ENCODE assay signal across 19 cellular contexts in genomic region chr11:92528051-92528450, GRCh38.
DNase-seq lines count a peak whose midpoint lies in the region; ATAC-seq and TF ChIP-seq lines count a peak whose summit lies in the region.
"Had no signal": no experiment of that assay in that cellular context is flagged by ENCODE, and none has a peak within 500 bp of the region (broad histone marks: within the 10 kb centered on the region; RNA-seq: fewer than 3 reads in every experiment).

No MANE protein-coding gene starts in this region.

- ATAC-seq in thoracic aorta (ENCODE audit: insufficient number of reproducible peaks, low FRiP score, low read depth) (no peak), GM21619 (IDR thresholded peaks at IDR 0.05; ENCODE audit: unreplicated experiment) (no peak), GM18502 (IDR thresholded peaks at IDR 0.05; ENCODE audit: poor library complexity, unreplicated experiment) (no peak)
- ATAC-seq: left cardiac atrium, mucosa of descending colon had no signal

- intact Hi-C loops in colonic mucosa (cut with DNase I) (no loop called here), transverse colon (cut with DNase I; ENCODE audit: low total_unique reads) (no loop called here)

- no peaks in the 10 kb centered on the region for H3K27me3 ChIP-seq in brain microvascular endothelial cell (replicated peaks)
- no peaks in the 10 kb centered on the region for H3K27me3 ChIP-seq in thoracic aorta (replicated peaks; ENCODE audit: insufficient read depth)
- no peaks in the 10 kb centered on the region for H3K27me3 ChIP-seq in colonic mucosa
- no peaks in the 10 kb centered on the region for H3K27me3 ChIP-seq in transverse colon
- H3K27me3 ChIP-seq: upper lobe of left lung had no signal

- H3K4me3 ChIP-seq in brain microvascular endothelial cell (ENCODE audit: low read depth, low read length) (no peak overlapping the region), thoracic aorta (peak overlapping the region; percentile 60), colonic mucosa (no peak overlapping the region), transverse colon (no peak overlapping the region)
- H3K4me3 ChIP-seq: mucosa of descending colon, upper lobe of left lung had no signal

- H3K4me1 ChIP-seq in thoracic aorta (ENCODE audit: control insufficient read depth in 1 of 2, low read depth in 2 of 2) (peaks cover 0 to 24% of the 10 kb centered on the region in 2 donors), colonic mucosa (no peaks in the 10 kb centered on the region), transverse colon (no peaks in the 10 kb centered on the region)
- H3K4me1 ChIP-seq: upper lobe of left lung had no signal

- H3K4me1 Mint-ChIP-seq in HFFc6 (ENCODE audit: low read depth), result no peaks in the 10 kb centered on the region
- H3K4me1 Mint-ChIP-seq: CD4-positive, CD25-positive, alpha-beta regulatory T cell had no signal

- no peak for TF ChIP-seq POLR2A in transverse colon (IDR thresholded peaks at IDR 0.05)

- in situ Hi-C loops in brain microvascular endothelial cell (cut with HindIII; ENCODE audit: low pct_ligation_motif_present, low sequenced_read_pairs) (no loop called here), transverse colon (cut with MboI; ENCODE audit: low pct_ligation_motif_present in 1 of 4, low pct_unique_long_range_greater_than_20kb in 1 of 4, low sequenced_read_pairs in 3 of 4) (no loop called here)

- H3K9me3 ChIP-seq in thoracic aorta (no peaks in the 10 kb centered on the region), colonic mucosa (no peaks in the 10 kb centered on the region), transverse colon (no peaks in the 10 kb centered on the region)
- H3K9me3 ChIP-seq: mucosa of descending colon, upper lobe of left lung had no signal

- H3K36me3 ChIP-seq in brain microvascular endothelial cell (replicated peaks), result no peaks in the 10 kb centered on the region
- no peaks in the 10 kb centered on the region for H3K36me3 ChIP-seq in thoracic aorta
- H3K36me3 ChIP-seq in colonic mucosa, result no peaks in the 10 kb centered on the region
- H3K36me3 ChIP-seq in transverse colon, result no peaks in the 10 kb centered on the region
- H3K36me3 ChIP-seq: upper lobe of left lung had no signal

- H3K27ac Mint-ChIP-seq in HFFc6, result no peak overlapping the region
- H3K27ac Mint-ChIP-seq: CD4-positive, CD25-positive, alpha-beta regulatory T cell; dendritic cell treated with granulocyte-macrophage colony-stimulating factor and Interleukin-4, amounts not matched to agents 40 ng/mL and 50 ng/mL, for 4 days had no signal

- no peak overlapping the region for H3K27ac ChIP-seq in brain microvascular endothelial cell
- H3K27ac ChIP-seq in thoracic aorta, result peak overlapping the region; percentile 39 to 57
- no peak overlapping the region for H3K27ac ChIP-seq in colonic mucosa
- no peak overlapping the region for H3K27ac ChIP-seq in transverse colon
- H3K27ac ChIP-seq: upper lobe of left lung had no signal

- no peaks in the 10 kb centered on the region; the same call in none of the 2 replicates for H3K27me3 Mint-ChIP-seq in HFFc6 (ENCODE audit: insufficient read depth)
- H3K27me3 Mint-ChIP-seq: CD4-positive, CD25-positive, alpha-beta regulatory T cell; dendritic cell treated with granulocyte-macrophage colony-stimulating factor and Interleukin-4, amounts not matched to agents 40 ng/mL and 50 ng/mL, for 4 days had no signal

- no peak for TF ChIP-seq CTCF in HFFc6 (IDR thresholded peaks at IDR 0.05)
- TF ChIP-seq CTCF in brain microvascular endothelial cell (IDR thresholded peaks at IDR 0.05; ENCODE audit: low read depth, low read length, missing control alignments), result no peak
- no peak for TF ChIP-seq CTCF in thoracic aorta (IDR thresholded peaks at IDR 0.05)
- no peak for TF ChIP-seq CTCF in colonic mucosa (IDR thresholded peaks at IDR 0.05)
- TF ChIP-seq CTCF in transverse colon (IDR thresholded peaks at IDR 0.05), result no peak

- H3K4me3 Mint-ChIP-seq in HFFc6, result no peak overlapping the region
- H3K4me3 Mint-ChIP-seq: CD4-positive, CD25-positive, alpha-beta regulatory T cell; dendritic cell treated with granulocyte-macrophage colony-stimulating factor and Interleukin-4, amounts not matched to agents 40 ng/mL and 50 ng/mL, for 4 days had no signal

- H3K36me3 Mint-ChIP-seq in HFFc6 (ENCODE audit: low read depth), result no peaks in the 10 kb centered on the region
- H3K36me3 Mint-ChIP-seq: CD4-positive, CD25-positive, alpha-beta regulatory T cell had no signal

- H3K9ac ChIP-seq in colonic mucosa (ENCODE audit: low read depth in 2 of 2, low read length in 2 of 2), result no peak overlapping the region

- 72 to 77% methylated on average over 2 to 7 of the region's 7 CpGs for WGBS in transverse colon (ENCODE audit: low coverage in 1 of 2), 2 donors

- DNase-seq in HFFc6 (peak; percentile 3), brain microvascular endothelial cell (peak; percentile 68), iris pigment epithelial cell (ENCODE audit: low read depth) (peak; percentile 3), thoracic aorta (ENCODE audit: low spot score) (no peak), colonic mucosa (no peak), transverse colon (no peak)
- DNase-seq: CD4-positive, CD25-positive, alpha-beta regulatory T cell; DMS79 treated with DMSO at 0.1 percent for 48 hours; hippocampal formation; left cardiac atrium; mucosa of descending colon; NCI-H1417 treated with DMSO at 0.1 percent for 48 hours; NCI-H345; SHP77; small intestine had no signal

- TF ChIP-seq EP300 in transverse colon (IDR thresholded peaks at IDR 0.05; ENCODE audit: low read depth), result no peak

- peaks cover 14% of the 10 kb centered on the region for H3K9me3 Mint-ChIP-seq in HFFc6

Comparison
In these comparisons a context has a peak if more than half of its experiments do, and no peak if none do; other contexts are left out.
1. DNase-seq: peak in HFFc6 (single experiment), brain microvascular endothelial cell (single experiment) and iris pigment epithelial cell (single experiment); none in thoracic aorta (single experiment), colonic mucosa (single experiment) and transverse colon (single experiment).
2. H3K27ac ChIP-seq: peak in thoracic aorta (2 of 2); none in brain microvascular endothelial cell (single experiment), colonic mucosa (single experiment) and transverse colon (0 of 4).